Comparison of ENCODE assay signal across 27 cellular contexts in the genomic region with DNA sequence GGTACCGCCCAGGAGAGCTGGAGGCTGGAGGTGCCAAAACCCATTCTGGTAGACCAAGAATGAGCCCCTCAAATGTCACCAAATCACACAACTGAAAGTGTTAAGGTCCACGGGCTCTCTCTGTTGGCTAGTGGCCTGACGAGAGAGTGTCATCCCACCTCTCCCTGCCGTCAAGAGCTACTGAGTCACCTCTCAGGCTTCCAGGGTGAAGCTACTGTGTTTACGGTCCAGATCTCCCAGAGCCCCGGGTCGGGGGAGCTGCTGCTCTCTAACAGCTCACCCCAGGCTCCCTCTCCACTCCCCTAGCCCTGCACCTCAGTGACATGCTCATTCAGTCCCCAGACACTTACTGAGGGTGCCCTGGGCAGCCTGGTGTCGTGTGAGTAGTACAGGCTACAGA. TPM values are rescaled to one million over a fixed set of nuclear protein-coding genes. Genes with fewer than 3 reads are reported as not detected.
DNase-seq lines count a peak whose midpoint lies in the region; ATAC-seq and TF ChIP-seq lines count a peak whose summit lies in the region.
"Had no signal": no experiment of that assay in that cellular context is flagged by ENCODE, and none has a peak within 500 bp of the region (broad histone marks: within the 10 kb centered on the region; RNA-seq: fewer than 3 reads in every experiment).

No MANE protein-coding gene starts in this region.

- no peak overlapping the region for H2AFZ ChIP-seq in osteoblast (ENCODE audit: low read length)

- no peak for ATAC-seq in heart left ventricle
- ATAC-seq: activated naive CD4-positive, alpha-beta T cell treated with anti-CD3 and anti-CD28 coated beads, Interleukin-2, amount 50 U/mL, for 72 hours; activated T-helper 17 cell treated with anti-CD3 and anti-CD28 coated beads, Interleukin-2, amount 50 U/mL, for 72 hours; left lobe of liver; Right ventricle myocardium inferior had no signal

- H3K36me3 ChIP-seq in brain microvascular endothelial cell (replicated peaks) (no peaks in the 10 kb centered on the region), osteoblast (ENCODE audit: insufficient read depth, low read length) (no peaks in the 10 kb centered on the region), heart left ventricle (no peaks in the 10 kb centered on the region)
- H3K36me3 ChIP-seq: ovary, right atrium auricular region had no signal

- no peaks in the 10 kb centered on the region for H3K4me1 ChIP-seq in osteoblast (ENCODE audit: insufficient read depth, low read length)
- no peaks in the 10 kb centered on the region for H3K4me1 ChIP-seq in heart left ventricle
- H3K4me1 ChIP-seq: right atrium auricular region, testis had no signal

- H3K79me2 ChIP-seq in osteoblast (ENCODE audit: insufficient read depth, low read length), result no peaks in the 10 kb centered on the region

- H3K4me3 ChIP-seq in brain microvascular endothelial cell (ENCODE audit: low read depth, low read length), result no peak overlapping the region
- H3K4me3 ChIP-seq in osteoblast (ENCODE audit: insufficient read depth, low read length), result no peak overlapping the region
- no peak overlapping the region for H3K4me3 ChIP-seq in heart left ventricle
- H3K4me3 ChIP-seq: ovary, right atrium auricular region, testis had no signal

- TF ChIP-seq POLR2A in heart left ventricle (IDR thresholded peaks at IDR 0.05), result no peak

- H3K27ac ChIP-seq in brain microvascular endothelial cell (no peak overlapping the region), osteoblast (ENCODE audit: low read depth, low read length) (no peak overlapping the region), heart left ventricle (no peak overlapping the region)
- H3K27ac ChIP-seq: ovary, right atrium auricular region, testis, VCaP had no signal

- H3K9me3 ChIP-seq in osteoblast (ENCODE audit: low read depth, low read length) (no peaks in the 10 kb centered on the region), heart left ventricle (no peaks in the 10 kb centered on the region)
- H3K9me3 ChIP-seq: ovary, right atrium auricular region, testis had no signal

- intact Hi-C loops in heart left ventricle (cut with DNase I), result no loop called here

- in situ Hi-C loops in brain microvascular endothelial cell (cut with HindIII; ENCODE audit: low pct_ligation_motif_present, low sequenced_read_pairs), result no loop called here

- H4K20me1 ChIP-seq in osteoblast (ENCODE audit: insufficient read depth, low read length), result no peaks in the 10 kb centered on the region

- 85 to 90% (median 86%) methylated on average over 8 of the region's 8 CpGs for whole genome bisulfite sequencing in heart left ventricle, 4 donors

- H3K4me2 ChIP-seq in osteoblast (ENCODE audit: insufficient read depth, low read length), result no peak overlapping the region

- DNase-seq in EH (ENCODE audit: low read depth), result peak; percentile 42
- DNase-seq in M059J (ENCODE audit: low read depth), result peak; percentile 33
- peak; percentile 64 for DNase-seq in brain microvascular endothelial cell
- DNase-seq in osteoblast (ENCODE audit: insufficient read length, low spot score, missing footprints), result peak; percentile 76
- DNase-seq in GOT3 (lab: John Stamatoyannopoulos, UW), result no peak
- DNase-seq in effector CD8-positive, alpha-beta T cell (lab: John Stamatoyannopoulos, UW), result no peak
- no peak for DNase-seq in heart left ventricle
- DNase-seq: activated CD4-positive, alpha-beta T cell treated with anti-CD3 and anti-CD28 coated beads, Interleukin-2, amount 50 U/mL, for 1 hour; activated CD8-positive, alpha-beta memory T cell treated with anti-CD3 and anti-CD28 coated beads, Interleukin-2, amount 50 U/mL, for 4 hours; anterior cingulate cortex; CD4-positive, alpha-beta T cell; Kasumi-1; naive B cell; NCI-H1092; NCI-H187; NCI-H69; ovary; stimulated activated naive CD4-positive, alpha-beta T cell treated with Interleukin-2 at 50 U/mL for 16 hours; testis had no signal

- TF ChIP-seq CTCF in brain microvascular endothelial cell (IDR thresholded peaks at IDR 0.05; ENCODE audit: low read depth, low read length, missing control alignments) (no peak), osteoblast (IDR thresholded peaks at IDR 0.05; ENCODE audit: extremely low read depth, low read depth, low read length) (no peak), heart left ventricle (IDR thresholded peaks at IDR 0.05) (no peak)

- H3K27me3 ChIP-seq in brain microvascular endothelial cell (replicated peaks) (no peaks in the 10 kb centered on the region), osteoblast (ENCODE audit: insufficient read depth, low read length) (no peaks in the 10 kb centered on the region), heart left ventricle (no peaks in the 10 kb centered on the region)
- H3K27me3 ChIP-seq: ovary, right atrium auricular region, testis had no signal

RNA-seq across cellular contexts. Expression of gene ADGRG2, which starts 59.2 kb away (rescaled TPM):
- total RNA-seq in M059J (2014; rRNA removed; shearing (Covaris generic)), result not detected in 2 replicates
- total RNA-seq in osteoblast, result under 0.01 TPM in 2 replicates
- 1 to 10 TPM in 1 of 9 donors, under 1 TPM in 7, not detected in 1; 0.19 to 1.2 (median 0.24) TPM for total RNA-seq in heart left ventricle
- polyA plus RNA-seq in heart left ventricle, result under 1 TPM; 0.15 to 0.58 TPM
- total RNA-seq: activated naive CD4-positive, alpha-beta T cell treated with anti-CD3 and anti-CD28 coated beads, Interleukin-2, amount 50 U/mL, for 72 hours; activated T-helper 17 cell treated with anti-CD3 and anti-CD28 coated beads, Interleukin-2, amount 50 U/mL, for 72 hours; CD4-positive, alpha-beta T cell; dermis microvascular lymphatic vessel endothelial cell; glomerular endothelial cell had no signal

Comparison
In these comparisons a context has a peak if more than half of its experiments do, and no peak if none do; other contexts are left out.
1. DNase-seq: peak in EH (single experiment), M059J (single experiment), brain microvascular endothelial cell (single experiment) and osteoblast (single experiment); none in GOT3 (single experiment), effector CD8-positive, alpha-beta T cell (single experiment) and heart left ventricle (0 of 5).